In the genomic region with DNA sequence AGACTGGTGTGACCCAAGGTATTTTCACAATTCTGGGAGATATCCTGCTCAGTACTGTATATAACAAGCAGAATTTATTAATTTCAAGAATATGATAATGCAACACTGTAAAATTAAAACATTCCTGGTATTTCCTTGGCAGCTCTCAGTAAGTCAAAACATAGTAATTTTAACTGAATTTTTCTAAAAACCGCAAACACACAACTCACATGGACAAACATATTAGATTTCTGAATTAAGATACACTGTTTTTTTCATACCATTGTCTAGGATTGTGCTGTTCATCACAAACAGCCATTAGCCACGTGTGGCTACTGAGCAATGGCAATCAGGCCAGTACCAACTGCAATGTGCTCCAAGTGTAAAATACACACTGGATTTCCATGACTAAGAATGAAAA, we compare ENCODE assay signal across 13 cellular contexts. TPM values are rescaled to one million over a fixed set of nuclear protein-coding genes. Genes with fewer than 3 reads are reported as not detected.
DNase-seq lines count a peak whose midpoint lies in the region; ATAC-seq and TF ChIP-seq lines count a peak whose summit lies in the region.
"Had no signal": no experiment of that assay in that cellular context is flagged by ENCODE, and none has a peak within 500 bp of the region (broad histone marks: within the 10 kb centered on the region; RNA-seq: fewer than 3 reads in every experiment).

No MANE protein-coding gene starts in this region.

- intact Hi-C loops in adrenal gland (cut with DNase I): no loop called here

- H3K4me1 ChIP-seq in endodermal cell (ENCODE audit: control insufficient read depth, insufficient read depth, low read length) (no peaks in the 10 kb centered on the region), trophoblast cell (ENCODE audit: control insufficient read depth in 1 of 2, insufficient read depth in 2 of 2, low read length in 2 of 2) (peaks cover 2 to 5% of the 10 kb centered on the region in 2 experiments), adrenal gland (replicated peaks in 1 of 2) (peaks cover 26 to 57% of the 10 kb centered on the region in 2 donors)

- peak overlapping the region; percentile 84 for H3K4me3 Mint-ChIP-seq in T-helper 2 cell treated with Interferon-gamma antibody and Interleukin-4, amounts not matched to agents 5 μg/mL and 100 μg/mL, for 36 hours
- H3K4me3 Mint-ChIP-seq in T-cell (peak overlapping the region; percentile 76 to 89 (median 87)), endodermal cell (no peak overlapping the region)

- H4K91ac ChIP-seq in trophoblast cell (ENCODE audit: low read depth, low read length): no peak overlapping the region

- H4K8ac ChIP-seq in trophoblast cell (ENCODE audit: low read depth, low read length): no peak overlapping the region

- peaks cover 13% of the 10 kb centered on the region for H3K36me3 Mint-ChIP-seq in T-helper 2 cell treated with Interferon-gamma antibody and Interleukin-4, amounts not matched to agents 5 μg/mL and 100 μg/mL, for 36 hours (ENCODE audit: low read depth)
- H3K36me3 Mint-ChIP-seq in T-cell (peaks cover 2% of the 10 kb centered on the region), endodermal cell (ENCODE audit: low read depth) (peaks cover 3% of the 10 kb centered on the region)

- H3K4me3 ChIP-seq in endodermal cell (ENCODE audit: low read length) (no peak overlapping the region), trophoblast cell (ENCODE audit: low read depth, low read length) (no peak overlapping the region), adrenal gland (no peak overlapping the region)
- H3K4me3 ChIP-seq: right atrium auricular region, thyroid gland had no signal

- no peaks in the 10 kb centered on the region for H3K27me3 Mint-ChIP-seq in T-helper 2 cell treated with Interferon-gamma antibody and Interleukin-4, amounts not matched to agents 5 μg/mL and 100 μg/mL, for 36 hours (ENCODE audit: low read depth)
- H3K27me3 Mint-ChIP-seq in T-cell (no peaks in the 10 kb centered on the region), endodermal cell (ENCODE audit: insufficient read depth) (no peaks in the 10 kb centered on the region)

- no peak overlapping the region for H3K4me2 ChIP-seq in trophoblast cell (ENCODE audit: low read length)

- H2BK120ac ChIP-seq in trophoblast cell (ENCODE audit: insufficient read depth, low read length, poor library complexity): no peak overlapping the region

- POLR2A ChIA-PET in T-cell (lab: Charles Lee): interaction anchor here (0.7 to 2.1 kb wide), 3 partner anchors 10 to 24 kb away, joined by 3 to 8 read pairs (median 6); no protein-coding TSS in a partner anchor

- no peak for ATAC-seq in T-cell (replicated peaks in 1 of 4)
- ATAC-seq: HCT116 had no signal

- no peak overlapping the region for H3K23ac ChIP-seq in trophoblast cell (ENCODE audit: low read length)

- no peak overlapping the region for H2BK12ac ChIP-seq in trophoblast cell (ENCODE audit: low read length)

- no peak overlapping the region for H2BK5ac ChIP-seq in trophoblast cell (ENCODE audit: low read depth, low read length, poor library complexity)

- H3K79me1 ChIP-seq in trophoblast cell (ENCODE audit: low read length): no peaks in the 10 kb centered on the region

- H3K18ac ChIP-seq in trophoblast cell (ENCODE audit: low read length): peak overlapping the region; percentile 71

- no peak for TF ChIP-seq POLR2A in adrenal gland (IDR thresholded peaks at IDR 0.05)

- 80 to 100% methylated on average over 1 to 2 of the region's 2 CpGs for WGBS in endodermal cell (ENCODE audit: insufficient coverage in 1 of 2, insufficient read length in 1 of 2), 2 experiments
- no CpG with 5 or more reads among the region's 2 CpGs for WGBS in trophoblast cell (ENCODE audit: extremely low coverage, insufficient coverage, insufficient read length)
- 63 to 81% (median 72%) methylated on average over 2 of the region's 2 CpGs for WGBS in adrenal gland, 4 donors

- H3K36me3 ChIP-seq in endodermal cell (ENCODE audit: control insufficient read depth, insufficient read depth, low read length): no peaks in the 10 kb centered on the region
- H3K36me3 ChIP-seq in trophoblast cell (ENCODE audit: control insufficient read depth in 1 of 2, insufficient read depth in 2 of 2, low read length in 2 of 2): no peaks in the 10 kb centered on the region
- no peaks in the 10 kb centered on the region for H3K36me3 ChIP-seq in adrenal gland (replicated peaks in 1 of 2)
- H3K36me3 ChIP-seq: right atrium auricular region, thyroid gland had no signal

- H2AK5ac ChIP-seq in trophoblast cell (ENCODE audit: low read length): no peak overlapping the region

- H3K79me2 ChIP-seq in trophoblast cell (ENCODE audit: control insufficient read depth, insufficient read depth, low read length, poor library complexity): no peaks in the 10 kb centered on the region

- H3K4ac ChIP-seq in trophoblast cell (ENCODE audit: low read depth, low read length): no peak overlapping the region

- H3K9ac ChIP-seq in endodermal cell (ENCODE audit: extremely low read depth, low read length, poor library complexity, severe bottlenecking) (no peak overlapping the region), trophoblast cell (ENCODE audit: low read length) (no peak overlapping the region)

- DNase-seq in T-helper 2 cell treated with Interferon-gamma antibody and Interleukin-4, amounts not matched to agents 5 μg/mL and 100 μg/mL, for 36 hours (ENCODE audit: low spot score): no peak
- DNase-seq in T-helper 2 cell (no peak), T-cell (no peak), endodermal cell (no peak), trophoblast cell (no peak), NCI-H2107 (lab: John Stamatoyannopoulos, UW) (no peak), dedifferentiated amniotic fluid mesenchymal stem cell (ENCODE audit: extremely low spot score) (no peak), adrenal gland (no peak)
- DNase-seq: NCI-H2171, T-helper 9 cell, thyroid gland had no signal

- H3K27me3 ChIP-seq in endodermal cell (ENCODE audit: control insufficient read depth, insufficient read depth, low read length, poor library complexity, severe bottlenecking) (no peaks in the 10 kb centered on the region), trophoblast cell (ENCODE audit: insufficient read depth, low read length) (no peaks in the 10 kb centered on the region), adrenal gland (no peaks in the 10 kb centered on the region)
- H3K27me3 ChIP-seq: right atrium auricular region, thyroid gland had no signal

- H3K9me3 Mint-ChIP-seq in T-helper 2 cell treated with Interferon-gamma antibody and Interleukin-4, amounts not matched to agents 5 μg/mL and 100 μg/mL, for 36 hours: no peaks in the 10 kb centered on the region
- no peaks in the 10 kb centered on the region for H3K9me3 Mint-ChIP-seq in T-cell
- no peaks in the 10 kb centered on the region for H3K9me3 Mint-ChIP-seq in endodermal cell

- no peak overlapping the region for H3K14ac ChIP-seq in trophoblast cell (ENCODE audit: low read length)

- peaks cover 11% of the 10 kb centered on the region for H3K9me3 ChIP-seq in endodermal cell (ENCODE audit: control insufficient read depth, low read length)
- no peaks in the 10 kb centered on the region for H3K9me3 ChIP-seq in trophoblast cell (ENCODE audit: insufficient read depth, low read depth, low read length)
- H3K9me3 ChIP-seq in adrenal gland (replicated peaks in 1 of 3): no peaks in the 10 kb centered on the region
- H3K9me3 ChIP-seq: right atrium auricular region, thyroid gland had no signal

- H4K12ac ChIP-seq in trophoblast cell (ENCODE audit: low read depth, low read length): no peak overlapping the region

- no peak for TF ChIP-seq CTCF in endodermal cell (conservative IDR thresholded peaks at IDR 0.05)
- TF ChIP-seq CTCF in adrenal gland (IDR thresholded peaks at IDR 0.05): no peak

- peaks cover 74% of the 10 kb centered on the region for H3K4me1 Mint-ChIP-seq in T-helper 2 cell treated with Interferon-gamma antibody and Interleukin-4, amounts not matched to agents 5 μg/mL and 100 μg/mL, for 36 hours (ENCODE audit: low read depth)
- H3K4me1 Mint-ChIP-seq in T-cell (peaks cover 67 to 82% (median 74%) of the 10 kb centered on the region in 3 donors), endodermal cell (peaks cover 36% of the 10 kb centered on the region)

- H3K27ac ChIP-seq in endodermal cell (ENCODE audit: low read depth, low read length) (no peak overlapping the region), trophoblast cell (ENCODE audit: low read depth, low read length) (no peak overlapping the region), adrenal gland (peak overlapping the region in 1 of 5 donors; percentile 41)

- H2AFZ ChIP-seq in trophoblast cell (ENCODE audit: insufficient read depth, low read length, poor library complexity): no peak overlapping the region

- CTCF ChIA-PET in T-cell (lab: Charles Lee): interaction anchor here (0.7 to 8.5 kb wide), 10 partner anchors 10 to 50 kb away, joined by 3 to 197 read pairs (median 4); no protein-coding TSS in a partner anchor

- H3K27ac Mint-ChIP-seq in T-helper 2 cell treated with Interferon-gamma antibody and Interleukin-4, amounts not matched to agents 5 μg/mL and 100 μg/mL, for 36 hours: peak overlapping the region; percentile 87
- H3K27ac Mint-ChIP-seq in T-cell: peak overlapping the region; percentile 97 to 99
- peak overlapping the region; percentile 67 for H3K27ac Mint-ChIP-seq in endodermal cell

RNA-seq across cellular contexts. Expression of gene LPIN2, which starts 29.6 kb away (rescaled TPM):
- total RNA-seq in T-cell (100 to 1,000 TPM in 1 of 5 donors, 10 to 100 TPM in 4; 78.9 to 107 (median 88.8) TPM), endodermal cell (10 to 100 TPM; 22.9 to 31.8 TPM), adrenal gland (10 to 100 TPM; 22.9 to 48.6 (median 31.1) TPM)
- 22.0 TPM for polyA plus RNA-seq in endodermal cell (2013, experiment 1 of 2)
- 24.4 TPM for polyA plus RNA-seq in endodermal cell (2013, experiment 2 of 2)
- 15.7 and 16.3 TPM in 2 replicates for polyA plus RNA-seq in trophoblast cell (2013)
- polyA plus RNA-seq in adrenal gland: 10 to 100 TPM in 1 of 3 donors, 1 to 10 TPM in 2; 5.2 to 19.6 (median 6.6) TPM
